Comparison of ENCODE assay signal across 10 cellular contexts in the genomic region with DNA sequence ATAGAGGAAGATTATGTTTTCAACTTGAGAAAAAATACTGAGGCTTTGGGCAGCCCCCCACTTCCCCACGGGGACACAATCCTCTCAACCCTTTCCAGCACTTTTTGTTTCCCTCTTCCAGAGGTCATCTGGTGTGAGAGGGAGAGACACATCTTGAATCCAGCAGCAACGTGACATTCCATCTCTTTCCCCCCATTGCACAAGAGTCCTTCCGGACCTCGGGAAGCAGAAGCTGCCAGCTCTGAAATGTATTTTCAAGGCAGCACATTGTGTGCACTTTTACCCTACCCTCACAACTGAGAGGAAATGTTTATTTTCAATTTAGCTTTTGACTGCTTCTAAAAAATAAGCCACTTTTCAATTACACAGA. TPM values are rescaled to one million over a fixed set of nuclear protein-coding genes. Genes with fewer than 3 reads are reported as not detected.
DNase-seq lines count a peak whose midpoint lies in the region; ATAC-seq and TF ChIP-seq lines count a peak whose summit lies in the region.
"Had no signal": no experiment of that assay in that cellular context is flagged by ENCODE, and none has a peak within 500 bp of the region (broad histone marks: within the 10 kb centered on the region; RNA-seq: fewer than 3 reads in every experiment).

No MANE protein-coding gene starts in this region.

- peaks cover 12% of the 10 kb centered on the region for H3F3A ChIP-seq in neural progenitor cell (ENCODE audit: low read depth)

- no peaks in the 10 kb centered on the region for H3K36me3 ChIP-seq in neural progenitor cell
- H3K36me3 ChIP-seq in vagina, result no peaks in the 10 kb centered on the region

- H3K9me3 ChIP-seq in neural progenitor cell (ENCODE audit: low read depth), result no peaks in the 10 kb centered on the region
- H3K9me3 ChIP-seq in vagina, result no peaks in the 10 kb centered on the region

- H3K27ac ChIP-seq in neural progenitor cell (peak overlapping the region; percentile 55), vagina (peak overlapping the region; percentile 77)
- H3K27ac ChIP-seq: 22Rv1 had no signal

- H3K27ac Mint-ChIP-seq in neural progenitor cell, result no peak overlapping the region
- H3K27ac Mint-ChIP-seq in activated naive CD8-positive, alpha-beta T cell treated with anti-CD3 and anti-CD28 coated beads for 36 hours, result no peak overlapping the region

- H3K4me3 ChIP-seq in foreskin fibroblast (ENCODE audit: low read depth in 1 of 2, low read length in 2 of 2) (no peak overlapping the region), neural progenitor cell (no peak overlapping the region), vagina (no peak overlapping the region)

- H4K20me1 ChIP-seq in neural progenitor cell (ENCODE audit: low read depth), result no peaks in the 10 kb centered on the region

- H3K27me3 ChIP-seq in neural progenitor cell (no peaks in the 10 kb centered on the region), vagina (no peaks in the 10 kb centered on the region)

- H3K4me2 ChIP-seq in neural progenitor cell, result peak overlapping the region; percentile 36

- H3K4me1 ChIP-seq in neural progenitor cell (peaks cover 34% of the 10 kb centered on the region), vagina (peaks cover 35% of the 10 kb centered on the region)

- H3K9ac ChIP-seq in neural progenitor cell, result no peak overlapping the region

- DNase-seq in DMS 273 (lab: John Stamatoyannopoulos, UW; ENCODE audit: unreplicated experiment) (peak; percentile 42), DMS 273 treated with DMSO at 0.1 percent for 48 hours (lab: John Stamatoyannopoulos, UW) (no peak), foreskin fibroblast (peak; percentile 88 to 93), neural progenitor cell (ENCODE audit: low spot score) (no peak), vagina (ENCODE audit: extremely low spot score in 2 of 2) (peak in 1 of 2 donors; percentile 93)
- DNase-seq in activated CD4-positive, CD25-positive, alpha-beta regulatory T cell (lab: John Stamatoyannopoulos, UW), result no peak
- DNase-seq in activated naive CD8-positive, alpha-beta T cell treated with anti-CD3 and anti-CD28 coated beads for 36 hours, result no peak

- H3K36me3 Mint-ChIP-seq in neural progenitor cell, result no peaks in the 10 kb centered on the region
- H3K36me3 Mint-ChIP-seq in activated naive CD8-positive, alpha-beta T cell treated with anti-CD3 and anti-CD28 coated beads for 36 hours, result no peaks in the 10 kb centered on the region

- TF ChIP-seq CTCF in foreskin fibroblast (IDR thresholded peaks at IDR 0.05; ENCODE audit: low read depth, low read length), result no peak
- no peak for TF ChIP-seq CTCF in neural progenitor cell (IDR thresholded peaks at IDR 0.05)
- no peak for TF ChIP-seq CTCF in vagina (IDR thresholded peaks at IDR 0.05)

- H3K9me3 Mint-ChIP-seq in neural progenitor cell, result no peaks in the 10 kb centered on the region
- H3K9me3 Mint-ChIP-seq in activated naive CD8-positive, alpha-beta T cell treated with anti-CD3 and anti-CD28 coated beads for 36 hours, result no peaks in the 10 kb centered on the region

- no peaks in the 10 kb centered on the region for H3K79me2 ChIP-seq in neural progenitor cell (ENCODE audit: low read depth)

- H3K4me3 Mint-ChIP-seq in neural progenitor cell, result no peak overlapping the region
- no peak overlapping the region for H3K4me3 Mint-ChIP-seq in activated naive CD8-positive, alpha-beta T cell treated with anti-CD3 and anti-CD28 coated beads for 36 hours

- intact Hi-C loops in vagina (cut with DNase I), result no loop called here

- H3K4me1 Mint-ChIP-seq in neural progenitor cell, result peaks cover 18% of the 10 kb centered on the region
- H3K4me1 Mint-ChIP-seq in activated naive CD8-positive, alpha-beta T cell treated with anti-CD3 and anti-CD28 coated beads for 36 hours, result no peaks in the 10 kb centered on the region

- ATAC-seq in HG03045 (IDR thresholded peaks at IDR 0.05; ENCODE audit: unreplicated experiment), result no peak

- peak overlapping the region; percentile 59 for H2AFZ ChIP-seq in neural progenitor cell (replicated peaks)

- TF ChIP-seq POLR2A in vagina (IDR thresholded peaks at IDR 0.05), result no peak

- no peaks in the 10 kb centered on the region for H3K27me3 Mint-ChIP-seq in neural progenitor cell (ENCODE audit: insufficient read depth, low read depth)
- peaks cover 21% of the 10 kb centered on the region for H3K27me3 Mint-ChIP-seq in activated naive CD8-positive, alpha-beta T cell treated with anti-CD3 and anti-CD28 coated beads for 36 hours

RNA-seq across cellular contexts. Expression of a gene that starts 43.0 kb away (rescaled TPM):
- total RNA-seq in neural progenitor cell (ENCODE audit: low replicate concordance) (0.47 TPM in 1 of 2 replicates, not detected in the other), vagina (14.0 TPM)
- not detected for total RNA-seq in activated naive CD8-positive, alpha-beta T cell treated with anti-CD3 and anti-CD28 coated beads for 36 hours
- total RNA-seq: HT-29 had no signal

RNA-seq across cellular contexts. Expression of a gene that starts 51.4 kb away (rescaled TPM):
- total RNA-seq in neural progenitor cell (ENCODE audit: low replicate concordance), result not detected in 2 replicates
- 0.98 TPM for total RNA-seq in vagina
- not detected for total RNA-seq in activated naive CD8-positive, alpha-beta T cell treated with anti-CD3 and anti-CD28 coated beads for 36 hours
- total RNA-seq: HT-29 had no signal

Comparison
In these comparisons a context has a peak if more than half of its experiments do, and no peak if none do; other contexts are left out.
1. DNase-seq: peak in DMS 273 (single experiment) and foreskin fibroblast (2 of 2); none in DMS 273 treated with DMSO at 0.1 percent for 48 hours (single experiment), neural progenitor cell (single experiment), activated CD4-positive, CD25-positive, alpha-beta regulatory T cell (0 of 4) and activated naive CD8-positive, alpha-beta T cell treated with anti-CD3 and anti-CD28 coated beads for 36 hours (single experiment).
2. RNA of a gene that starts 43.0 kb away (total RNA-seq): 14.0 TPM in vagina (single experiment); 0.47 TPM in neural progenitor cell and not detected in activated naive CD8-positive, alpha-beta T cell treated with anti-CD3 and anti-CD28 coated beads for 36 hours; every median in the first group is over 10 times any median in the second.